In genomic region chr4:40662962-40663604, GRCh38 we compare ENCODE assay signal across 9 cellular contexts. TPM values are rescaled to one million over a fixed set of nuclear protein-coding genes. Genes with fewer than 3 reads are reported as not detected.
DNase-seq lines count a peak whose midpoint lies in the region; ATAC-seq, FAIRE-seq and TF ChIP-seq lines count a peak whose summit lies in the region.
"Had no signal": no experiment of that assay in that cellular context is flagged by ENCODE, and none has a peak within 500 bp of the region (broad histone marks: within the 10 kb centered on the region; RNA-seq: fewer than 3 reads in every experiment).

No MANE protein-coding gene starts in this region.

- DNase-seq in A549 (ENCODE audit: low read depth in 1 of 2, low spot score in 1 of 2) (peak in 1 of 2 experiments; percentile 82), NCI-H510A treated with DMSO at 0.1 percent for 48 hours (lab: John Stamatoyannopoulos, UW) (peak; percentile 99), epithelial cell of prostate (ENCODE audit: low read depth, low spot score) (peak; percentile 71), immature natural killer cell (no peak), GOT3 (lab: John Stamatoyannopoulos, UW) (no peak)
- DNase-seq in stimulated activated CD4-positive, alpha-beta T cell treated with anti-CD3 and anti-CD28 coated beads, TNF-alpha, amount 100 ng/mL, for 48 hours (ENCODE audit: low read depth in 3 of 3), result peak; percentile 36 to 45 (median 40)

- H3K9me3 Mint-ChIP-seq in immature natural killer cell, result no peaks in the 10 kb centered on the region

- no peak for FAIRE-seq in A549 (lab: Jason Lieb, UNC)

- peak overlapping the region; percentile 81 to 83 for H3K27ac ChIP-seq in A549
- H3K27ac ChIP-seq in epithelial cell of prostate, result peak overlapping the region; percentile 44
- H3K27ac ChIP-seq: cardiac muscle cell had no signal

- H3K4me1 Mint-ChIP-seq in immature natural killer cell, result no peaks in the 10 kb centered on the region

- H3K27ac Mint-ChIP-seq in immature natural killer cell, result no peak overlapping the region

- peaks cover 1 to 7% (median 3%) of the 10 kb centered on the region in 3 donors for H3K27me3 Mint-ChIP-seq in immature natural killer cell (ENCODE audit: low read depth in 3 of 3)

- CTCF ChIA-PET in A549 (lab: Yijun Ruan, JAX), result interaction anchor here (0.9 to 1.5 kb wide), 3 partner anchors 11 to 196 kb away, joined by 3 to 4 read pairs (median 3); no protein-coding TSS in a partner anchor

- TF ChIP-seq RAD21 in A549 (conservative IDR thresholded peaks at IDR 0.05 in 1 of 2, IDR thresholded peaks at IDR 0.05 in 1 of 2), result no peak

- H3K4me3 ChIP-seq in A549, result peak overlapping the region; percentile 24; the same call in 1 of the 3 replicates
- H3K4me3 ChIP-seq: cardiac muscle cell had no signal

- H3K4me3 Mint-ChIP-seq in immature natural killer cell, result no peak overlapping the region

- H3K4me1 ChIP-seq in A549, result peaks cover 23% of the 10 kb centered on the region

- POLR2A ChIA-PET in A549 (lab: Yijun Ruan, JAX), result interaction anchor here (0.6 to 1.6 kb wide), 3 partner anchors 10 to 617 kb away, joined by 3 to 10 read pairs (median 3); partner anchors contain the start of gene RBM47

- no peaks in the 10 kb centered on the region for H3K36me3 Mint-ChIP-seq in immature natural killer cell

- H3K4me2 ChIP-seq in A549, result peak overlapping the region; percentile 93

- ATAC-seq in A549 (peak; percentile 78 to 95), GM18520 (IDR thresholded peaks at IDR 0.05; ENCODE audit: unreplicated experiment) (peak; percentile 64), HG03060 (IDR thresholded peaks at IDR 0.05; ENCODE audit: low read depth, unreplicated experiment) (peak; percentile 68)

- TF ChIP-seq CTCF in A549 (IDR thresholded peaks at IDR 0.05), result no peak

- no peak for TF ChIP-seq POLR2A in A549 (IDR thresholded peaks at IDR 0.05; ENCODE audit: low read length)

- WGBS in A549 (ENCODE audit: missing lambda C conversion rate), result under 1% methylated on average over 10 of the region's 10 CpGs

- 0 out of 5 replicates have a peak, but pooled peaks of 1 of the 2 experiments have one; percentile 8 for TF ChIP-seq EP300 in A549 (IDR thresholded peaks at IDR 0.05)

- H3K9me3 ChIP-seq in A549, result no peaks in the 10 kb centered on the region

TF ChIP-seq in A549, 52 proteins besides CTCF, POLR2A, EP300 and RAD21:
- TF ChIP-seq GATA3 (IDR thresholded peaks at IDR 0.05; ENCODE audit: borderline replicate concordance), result 0 out of 2 replicates have a peak, but pooled peaks have one; percentile 7
- no peak for TF ChIP-seq CBX2 (IDR thresholded peaks at IDR 0.05; ENCODE audit: borderline replicate concordance, low read depth)
- no peak for TF ChIP-seq NFE2L2 (conservative IDR thresholded peaks at IDR 0.05; ENCODE audit: low read length)
- TF ChIP-seq MAX (IDR thresholded peaks at IDR 0.05), result peak; percentile 59; the same call in 1 of the 2 replicates
- no peak for TF ChIP-seq FOXS1 (CRISPR knock-in tag; IDR thresholded peaks at IDR 0.05)
- no peak for TF ChIP-seq RFX5 (IDR thresholded peaks at IDR 0.05)
- TF ChIP-seq EHMT2 (IDR thresholded peaks at IDR 0.05; ENCODE audit: low read depth), result no peak
- TF ChIP-seq KDM1A (IDR thresholded peaks at IDR 0.05; ENCODE audit: low read depth), result no peak
- TF ChIP-seq HES2 (IDR thresholded peaks at IDR 0.05), result no peak

RNA-seq across cellular contexts. Expression of gene RBM47, which starts 33.4 kb away (rescaled TPM):
- polyA plus RNA-seq in A549 (2011; rRNA removed) (37.3 and 38.1 TPM in 2 replicates), A549 (2017; fragmentation: RNase III; extraction: RNeasy Plus Mini Kit Qiagen cat#74134 plus additional on column Dnase treatment) (33.2 to 43.3 TPM (median 41.5 TPM) in 3 replicates), immature natural killer cell (1 to 10 TPM in 1 of 3 donors, under 1 TPM in 2; 0.24 to 1.9 (median 0.49) TPM)
- polyA plus RNA-seq in A549 (2012; cell fraction: cytosol; rRNA removed), result 53.4 and 68.8 TPM in 2 replicates
- polyA plus RNA-seq in A549 (2012; cell fraction: nucleus; rRNA removed), result 63.9 and 115 TPM in 2 replicates
- 37.6 and 44.1 TPM in 2 replicates for polyA minus RNA-seq in A549 (2011; rRNA and poly(A)+ RNA removed)

Comparison
In these comparisons a context has a peak if more than half of its experiments do, and no peak if none do; other contexts are left out.
1. DNase-seq: peak in NCI-H510A treated with DMSO at 0.1 percent for 48 hours (single experiment), epithelial cell of prostate (single experiment) and stimulated activated CD4-positive, alpha-beta T cell treated with anti-CD3 and anti-CD28 coated beads, TNF-alpha, amount 100 ng/mL, for 48 hours (3 of 3); none in immature natural killer cell (0 of 3) and GOT3 (single experiment).
2. RNA of gene RBM47, which starts 33.4 kb away (polyA plus RNA-seq): 33.2 to 115 TPM in A549; 0.24 to 1.9 TPM in immature natural killer cell; every median in the first group is over 10 times any median in the second.
3. Peak in every context shown above with its lines, with median percentiles within 50 percentile points of each other: ATAC-seq.